In genomic region chr12:67339530-67339929, GRCh38 we compare ENCODE assay signal across 9 cellular contexts.
"Had no signal": no experiment of that assay in that cellular context is flagged by ENCODE, and none has a peak within 500 bp of the region (broad histone marks: within the 10 kb centered on the region; RNA-seq: fewer than 3 reads in every experiment).

No MANE protein-coding gene starts in this region.

- H3K27ac Mint-ChIP-seq: GM23338, H9 had no signal

- ATAC-seq: GM23338, K562 had no signal

- H3K4me3 Mint-ChIP-seq: GM23338, H9 had no signal

- H3K4me1 Mint-ChIP-seq: GM23338, H9 had no signal

- DNase-seq: H9, HCEC 1CT, IMR-90, KG1 had no signal

- H2AFZ ChIP-seq: GM23338 had no signal

- H3K4me3 ChIP-seq: GM23338, K562 had no signal

- H3K4me2 ChIP-seq: GM23338 had no signal

- FAIRE-seq: H1, H54, HTR-8/SVneo, K562 had no signal
